In genomic region chr12:39441963-39442894, GRCh38 we compare ENCODE assay signal across 8 cellular contexts. TPM values are rescaled to one million over a fixed set of nuclear protein-coding genes. Genes with fewer than 3 reads are reported as not detected.
DNase-seq lines count a peak whose midpoint lies in the region; ATAC-seq and TF ChIP-seq lines count a peak whose summit lies in the region.

No MANE protein-coding gene starts in this region.

- H3K27ac ChIP-seq in muscle layer of duodenum (ENCODE audit: low read length), result peak overlapping the region; percentile 51

- no peak for TF ChIP-seq CTCF in epithelial cell of proximal tubule (conservative IDR thresholded peaks at IDR 0.05; ENCODE audit: low read depth, low read length)

- peak; percentile 19 for ATAC-seq in HG02981 (IDR thresholded peaks at IDR 0.05; ENCODE audit: unreplicated experiment)

- DNase-seq in NCI-H1417 (lab: John Stamatoyannopoulos, UW) (peak; percentile 65 to 91 (median 90)), NCI-H1417 treated with DMSO at 0.1 percent for 48 hours (lab: John Stamatoyannopoulos, UW) (no peak), NCI-H524 (lab: John Stamatoyannopoulos, UW) (peak; percentile 11 to 57), activated T-cell treated with anti-CD3 and anti-CD28 coated beads for 24 hours (ENCODE audit: low read depth) (peak; percentile 20), epithelial cell of proximal tubule (ENCODE audit: low read depth) (peak; percentile 43)
- peak; percentile 16 to 58 for DNase-seq in stimulated activated CD8-positive, alpha-beta memory T cell treated with anti-CD3 and anti-CD28 coated beads, Interleukin-7, amount 100 ng/mL, for 4 hours (ENCODE audit: low read depth in 2 of 2)

- H3K4me3 ChIP-seq in epithelial cell of proximal tubule (ENCODE audit: low read depth, low read length) (peak overlapping the region; percentile 79), muscle layer of duodenum (ENCODE audit: low read depth in 1 of 2, low read length in 2 of 2) (peak overlapping the region; percentile 86 to 94)

- no peaks in the 10 kb centered on the region for H3K27me3 ChIP-seq in muscle layer of duodenum (ENCODE audit: low read depth, low read length)

- H3K9me3 ChIP-seq in muscle layer of duodenum (ENCODE audit: control insufficient read depth in 1 of 2, low read length in 2 of 2), result no peaks in the 10 kb centered on the region

- no peaks in the 10 kb centered on the region for H3K36me3 ChIP-seq in muscle layer of duodenum (ENCODE audit: control insufficient read depth in 1 of 2, insufficient read depth in 2 of 2, low read length in 2 of 2)

- peaks cover 0 to 6% of the 10 kb centered on the region in 2 donors for H3K4me1 ChIP-seq in muscle layer of duodenum (ENCODE audit: control insufficient read depth in 1 of 2, insufficient read depth in 2 of 2, low read length in 2 of 2)

RNA-seq across cellular contexts. Expression of gene KIF21A, which starts 0.7 kb away (rescaled TPM):
- total RNA-seq in epithelial cell of proximal tubule, result 14.5 and 20.5 TPM in 2 replicates
